In genomic region chr10:20708305-20708704, GRCh38 we compare ENCODE assay signal across 31 cellular contexts.
"Had no signal": no experiment of that assay in that cellular context is flagged by ENCODE, and none has a peak within 500 bp of the region (broad histone marks: within the 10 kb centered on the region; RNA-seq: fewer than 3 reads in every experiment).

No MANE protein-coding gene starts in this region.

- H3K9me3 ChIP-seq: ascending aorta, breast epithelium, colonic mucosa, esophagus squamous epithelium, gastroesophageal sphincter had no signal

- H3K27ac ChIP-seq: ascending aorta, breast epithelium, cardiac muscle cell, colonic mucosa, epithelial cell of prostate, esophagus squamous epithelium, gastroesophageal sphincter had no signal

- H3K4me3 ChIP-seq: ascending aorta, breast epithelium, cardiac muscle cell, colonic mucosa, esophagus squamous epithelium, gastroesophageal sphincter had no signal

- ATAC-seq: activated CD4-positive, alpha-beta T cell treated with anti-CD3 and anti-CD28 coated beads for 36 hours; activated CD8-positive, alpha-beta memory T cell treated with anti-CD3 and anti-CD28 coated beads, Interleukin-2, amount 10 ng/mL, durations not matched to agents 7 days and 5 days; activated CD8-positive, alpha-beta T cell treated with anti-CD3 and anti-CD28 coated beads, Interleukin-2, amount 10 ng/mL, durations not matched to agents 7 days and 5 days; activated naive CD4-positive, alpha-beta T cell treated with anti-CD3 and anti-CD28 coated beads, Interleukin-2, amount 50 U/mL, for 72 hours; gastroesophageal sphincter had no signal

- H3K36me3 ChIP-seq: ascending aorta, breast epithelium, cardiac muscle cell, colonic mucosa, esophagus squamous epithelium, gastroesophageal sphincter had no signal

- H3K36me3 Mint-ChIP-seq: activated CD4-positive, alpha-beta memory T cell treated with anti-CD3 and anti-CD28 coated beads for 36 hours; activated CD8-positive, alpha-beta memory T cell treated with anti-CD3 and anti-CD28 coated beads, Interleukin-2, amount 10 ng/mL, durations not matched to agents 7 days and 5 days; activated naive CD4-positive, alpha-beta T cell treated with anti-CD3 and anti-CD28 coated beads, Interleukin-2, amount 10 ng/mL, durations not matched to agents 7 days and 5 days; activated naive CD4-positive, alpha-beta T cell treated with anti-CD3 and anti-CD28 coated beads, Interleukin-2, amount 50 U/mL, for 72 hours; activated naive CD8-positive, alpha-beta T cell treated with anti-CD3 and anti-CD28 coated beads, Interleukin-2, amount 10 ng/mL, durations not matched to agents 7 days and 5 days; brain had no signal

- H3K4me1 ChIP-seq: ascending aorta, breast epithelium, colonic mucosa, esophagus squamous epithelium, gastroesophageal sphincter had no signal

- H3K4me3 Mint-ChIP-seq: activated CD4-positive, alpha-beta memory T cell treated with anti-CD3 and anti-CD28 coated beads for 36 hours; activated CD4-positive, alpha-beta T cell treated with anti-CD3 and anti-CD28 coated beads for 36 hours; activated CD4-positive, alpha-beta T cell treated with anti-CD3 and anti-CD28 coated beads, Interleukin-2, amount 10 ng/mL, durations not matched to agents 24 days and 14 days; activated CD8-positive, alpha-beta memory T cell treated with anti-CD3 and anti-CD28 coated beads, Interleukin-2, amount 10 ng/mL, durations not matched to agents 7 days and 5 days; activated CD8-positive, alpha-beta T cell treated with anti-CD3 and anti-CD28 coated beads, Interleukin-2, amount 10 ng/mL, durations not matched to agents 7 days and 5 days; activated naive CD4-positive, alpha-beta T cell treated with anti-CD3 and anti-CD28 coated beads, Interleukin-2, amount 10 ng/mL, durations not matched to agents 7 days and 5 days; activated naive CD8-positive, alpha-beta T cell treated with anti-CD3 and anti-CD28 coated beads, Interleukin-2, amount 10 ng/mL, durations not matched to agents 7 days and 5 days; activated T-helper 1 cell treated with anti-CD3 and anti-CD28 coated beads, Interleukin-12 subunit alpha, Interleukin-12 subunit beta, Interleukin-2, Interleukin-4 antibody, amounts not matched to agents 30 ng/mL and 10 ng/mL and 1 ng/mL, durations not matched to agents 14 hours and 24 hours and 36 hours; brain had no signal

- H3K27me3 Mint-ChIP-seq: activated CD4-positive, alpha-beta memory T cell treated with anti-CD3 and anti-CD28 coated beads for 36 hours; activated CD4-positive, alpha-beta T cell treated with anti-CD3 and anti-CD28 coated beads for 36 hours; activated CD4-positive, alpha-beta T cell treated with anti-CD3 and anti-CD28 coated beads, Interleukin-2, amount 10 ng/mL, durations not matched to agents 24 days and 14 days; activated CD8-positive, alpha-beta memory T cell treated with anti-CD3 and anti-CD28 coated beads, Interleukin-2, amount 10 ng/mL, durations not matched to agents 7 days and 5 days; activated naive CD4-positive, alpha-beta T cell treated with anti-CD3 and anti-CD28 coated beads, Interleukin-2, amount 10 ng/mL, durations not matched to agents 7 days and 5 days; activated naive CD8-positive, alpha-beta T cell treated with anti-CD3 and anti-CD28 coated beads, Interleukin-2, amount 10 ng/mL, durations not matched to agents 7 days and 5 days; brain had no signal

- H3K27ac Mint-ChIP-seq: activated CD4-positive, alpha-beta memory T cell treated with anti-CD3 and anti-CD28 coated beads for 36 hours; activated CD4-positive, alpha-beta T cell treated with anti-CD3 and anti-CD28 coated beads for 36 hours; activated CD4-positive, alpha-beta T cell treated with anti-CD3 and anti-CD28 coated beads, Interleukin-2, amount 10 ng/mL, durations not matched to agents 24 days and 14 days; activated CD8-positive, alpha-beta memory T cell treated with anti-CD3 and anti-CD28 coated beads, Interleukin-2, amount 10 ng/mL, durations not matched to agents 7 days and 5 days; activated CD8-positive, alpha-beta T cell treated with anti-CD3 and anti-CD28 coated beads, Interleukin-2, amount 10 ng/mL, durations not matched to agents 7 days and 5 days; activated naive CD4-positive, alpha-beta T cell treated with anti-CD3 and anti-CD28 coated beads, Interleukin-2, amount 10 ng/mL, durations not matched to agents 7 days and 5 days; activated naive CD4-positive, alpha-beta T cell treated with anti-CD3 and anti-CD28 coated beads, Interleukin-2, amount 50 U/mL, for 72 hours; activated naive CD8-positive, alpha-beta T cell treated with anti-CD3 and anti-CD28 coated beads, Interleukin-2, amount 10 ng/mL, durations not matched to agents 7 days and 5 days; activated T-helper 1 cell treated with anti-CD3 and anti-CD28 coated beads, Interleukin-12 subunit alpha, Interleukin-12 subunit beta, Interleukin-2, Interleukin-4 antibody, amounts not matched to agents 30 ng/mL and 10 ng/mL and 1 ng/mL, durations not matched to agents 14 hours and 24 hours and 36 hours; activated T-helper 2 cell treated with anti-CD3 and anti-CD28 coated beads, Interferon-gamma antibody, Interleukin-2, Interleukin-4, amounts not matched to agents 10 μg/mL and 5 μg/mL and 100 μg/mL, durations not matched to agents 14 hours and 24 hours and 36 hours; brain had no signal

- DNase-seq: activated CD4-positive, alpha-beta memory T cell treated with anti-CD3 and anti-CD28 coated beads for 36 hours; activated CD4-positive, alpha-beta T cell treated with anti-CD3 and anti-CD28 coated beads for 36 hours; activated CD4-positive, alpha-beta T cell treated with anti-CD3 and anti-CD28 coated beads, Interleukin-2, amount 10 ng/mL, durations not matched to agents 24 days and 14 days; activated CD4-positive, CD25-positive, alpha-beta regulatory T cell; activated CD4-positive, CD25-positive, alpha-beta regulatory T cell treated with anti-CD3 and anti-CD28 coated beads, Interleukin-2, amount 50 U/mL, for 72 hours; activated CD8-positive, alpha-beta memory T cell treated with anti-CD3 and anti-CD28 coated beads, Interleukin-2, amount 10 ng/mL, durations not matched to agents 7 days and 5 days; activated CD8-positive, alpha-beta memory T cell treated with anti-CD3 and anti-CD28 coated beads, Interleukin-2, amount 50 U/mL, for 4 hours; activated CD8-positive, alpha-beta T cell treated with anti-CD3 and anti-CD28 coated beads, Interleukin-2, amount 10 ng/mL, durations not matched to agents 7 days and 5 days; activated effector memory CD4-positive, alpha-beta T cell treated with anti-CD3 and anti-CD28 coated beads, Interleukin-2, amount 50 U/mL, for 16 hours; activated naive CD4-positive, alpha-beta T cell treated with anti-CD3 and anti-CD28 coated beads, Interleukin-2, amount 10 ng/mL, durations not matched to agents 7 days and 5 days; activated naive CD8-positive, alpha-beta T cell treated with anti-CD3 and anti-CD28 coated beads, Interleukin-2, amount 10 ng/mL, durations not matched to agents 7 days and 5 days; activated T-cell treated with anti-CD3 and anti-CD28 coated beads, Interleukin-2, amount 50 U/mL, for 1 hour; activated T-cell treated with anti-CD3 and anti-CD28 coated beads, Interleukin-2, amount 50 U/mL, for 48 hours; central memory CD4-positive, alpha-beta T cell; cerebellar nuclear complex; colonic mucosa; effector CD8-positive, alpha-beta T cell; esophagus squamous epithelium; foreskin melanocyte; T-helper 2 cell had no signal

- H3K27me3 ChIP-seq: ascending aorta, breast epithelium, cardiac muscle cell, colonic mucosa, esophagus squamous epithelium, gastroesophageal sphincter had no signal

- FAIRE-seq: endometrium, endothelial cell of umbilical vein had no signal

- H3K4me1 Mint-ChIP-seq: activated CD4-positive, alpha-beta T cell treated with anti-CD3 and anti-CD28 coated beads for 36 hours; activated CD4-positive, alpha-beta T cell treated with anti-CD3 and anti-CD28 coated beads, Interleukin-2, amount 10 ng/mL, durations not matched to agents 24 days and 14 days; activated CD8-positive, alpha-beta memory T cell treated with anti-CD3 and anti-CD28 coated beads, Interleukin-2, amount 10 ng/mL, durations not matched to agents 7 days and 5 days; activated naive CD4-positive, alpha-beta T cell treated with anti-CD3 and anti-CD28 coated beads, Interleukin-2, amount 10 ng/mL, durations not matched to agents 7 days and 5 days; activated naive CD8-positive, alpha-beta T cell treated with anti-CD3 and anti-CD28 coated beads, Interleukin-2, amount 10 ng/mL, durations not matched to agents 7 days and 5 days; brain had no signal
